In the genomic region with DNA sequence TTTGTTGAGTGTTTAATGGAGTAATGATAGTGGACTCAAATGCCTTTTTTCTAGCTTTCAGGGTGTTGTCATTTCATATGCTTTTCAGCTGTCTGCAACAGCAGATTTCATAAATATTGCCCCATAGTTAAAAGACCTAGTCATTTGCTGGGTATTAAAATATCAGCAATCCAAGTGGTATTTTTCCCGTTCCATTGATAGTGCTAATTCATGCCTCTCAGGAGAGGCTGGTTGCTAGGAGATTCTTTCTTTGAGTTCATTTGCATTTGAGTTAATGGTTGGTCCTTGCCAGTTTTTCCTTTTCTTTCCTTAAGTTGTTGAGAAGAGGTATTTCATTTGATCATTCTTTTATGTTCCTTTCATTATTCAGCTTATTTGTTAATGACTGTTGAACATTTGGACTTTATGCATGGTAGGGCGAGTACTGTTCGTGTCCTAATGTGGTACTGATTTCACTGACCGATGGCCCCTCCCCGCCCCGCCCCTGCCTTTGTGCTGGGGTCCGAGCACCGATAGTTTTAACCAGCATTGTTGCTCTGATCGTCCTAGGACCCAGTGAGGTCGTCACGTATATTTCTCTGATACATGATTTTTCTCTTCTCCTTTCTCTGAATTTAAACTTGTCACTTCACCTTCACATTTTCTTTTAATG, we compare ENCODE assay signal across 16 cellular contexts.
DNase-seq lines count a peak whose midpoint lies in the region; ATAC-seq, FAIRE-seq and TF ChIP-seq lines count a peak whose summit lies in the region.
"Had no signal": no experiment of that assay in that cellular context is flagged by ENCODE, and none has a peak within 500 bp of the region (broad histone marks: within the 10 kb centered on the region; RNA-seq: fewer than 3 reads in every experiment).

No MANE protein-coding gene starts in this region.

- no peak for ATAC-seq in heart right ventricle
- ATAC-seq in left ventricle myocardium superior: no peak
- ATAC-seq: Panc1; stimulated activated naive CD8-positive, alpha-beta T cell treated with anti-CD3 and anti-CD28 coated beads, Interleukin-15, Interleukin-2, amounts not matched to agents 100 U/mL and 50 U/mL, for 24 hours had no signal

- peak; percentile 36 for DNase-seq in HCEC 1CT
- DNase-seq in astrocyte of the hippocampus (ENCODE audit: low read depth, low spot score): peak; percentile 61
- peak; percentile 72 for DNase-seq in small intestine
- no peak for DNase-seq in heart right ventricle
- no peak for DNase-seq in testis
- DNase-seq in left ventricle myocardium superior: no peak
- DNase-seq: activated CD4-positive, alpha-beta memory T cell treated with anti-CD3 and anti-CD28 coated beads for 36 hours; aorta; CD4-positive, alpha-beta T cell; DMS79 treated with DMSO at 0.1 percent for 48 hours; NCI-H1417 treated with DMSO at 0.1 percent for 48 hours; occipital lobe; stimulated activated naive CD8-positive, alpha-beta T cell treated with anti-CD3 and anti-CD28 coated beads, Interleukin-15, Interleukin-2, amounts not matched to agents 100 U/mL and 50 U/mL, for 24 hours had no signal

- H3K27ac ChIP-seq in small intestine (ENCODE audit: low read depth in 1 of 2, low read length in 1 of 2): peak overlapping the region in 1 of 2 donors; percentile 67
- H3K27ac ChIP-seq in heart right ventricle: peak overlapping the region in 1 of 10 donors; percentile 61
- H3K27ac ChIP-seq in testis: no peak overlapping the region

- TF ChIP-seq CTCF in heart right ventricle (IDR thresholded peaks at IDR 0.05) (no peak), testis (IDR thresholded peaks at IDR 0.05) (no peak)

- H3K9me3 ChIP-seq in iPS-18c (ENCODE audit: control insufficient read depth, insufficient read depth, low read length) (no peaks in the 10 kb centered on the region), small intestine (ENCODE audit: control insufficient read depth, low read depth) (no peaks in the 10 kb centered on the region), heart right ventricle (no peaks in the 10 kb centered on the region), testis (no peaks in the 10 kb centered on the region)

- no peak for FAIRE-seq in small intestine (lab: Jason Lieb, UNC)
- FAIRE-seq: urothelium cell line had no signal

- 28 to 70% (median 42%) methylated on average over 11 of the region's 11 CpGs for WGBS in small intestine, 3 donors
- 82 to 83% methylated on average over 11 of the region's 11 CpGs for whole genome bisulfite sequencing in heart right ventricle, 2 donors
- 80 to 86% methylated on average over 11 of the region's 11 CpGs for WGBS in testis, 2 donors

- H3K36me3 ChIP-seq in small intestine (ENCODE audit: control insufficient read depth in 2 of 2, insufficient read depth in 2 of 2, low read length in 2 of 2): no peaks in the 10 kb centered on the region
- no peaks in the 10 kb centered on the region for H3K36me3 ChIP-seq in heart right ventricle
- no peaks in the 10 kb centered on the region for H3K36me3 ChIP-seq in testis (ENCODE audit: low read depth, missing control alignments)

- peak overlapping the region; percentile 29; the same call in 1 of the 2 replicates for H3K4me3 ChIP-seq in iPS-18c (ENCODE audit: insufficient read depth, low read depth, low read length)
- H3K4me3 ChIP-seq in small intestine (ENCODE audit: low read depth in 1 of 2, low read length in 2 of 2): no peak overlapping the region
- no peak overlapping the region for H3K4me3 ChIP-seq in heart right ventricle
- H3K4me3 ChIP-seq in testis: no peak overlapping the region

- intact Hi-C loops in heart right ventricle (cut with DNase I) (loop anchor here in 2 of 10 donors (5.0 to 10.0 kb wide), 3 partner anchors 97 to 128 kb away; a partner anchor contains a TSS), testis (cut with DNase I; ENCODE audit: low total_unique reads) (no loop called here), left ventricle myocardium superior (cut with micrococcal nuclease) (no loop called here)

- TF ChIP-seq POLR2A in testis (IDR thresholded peaks at IDR 0.05): no peak

- H3K27me3 ChIP-seq in small intestine (ENCODE audit: control insufficient read depth in 2 of 2, insufficient read depth in 2 of 2, low read length in 2 of 2): no peaks in the 10 kb centered on the region
- no peaks in the 10 kb centered on the region for H3K27me3 ChIP-seq in heart right ventricle
- no peaks in the 10 kb centered on the region for H3K27me3 ChIP-seq in testis

- H3K4me1 ChIP-seq in small intestine (ENCODE audit: control insufficient read depth in 2 of 2, insufficient read depth in 1 of 2, low read depth in 1 of 2, low read length in 1 of 2) (peaks cover 17 to 36% of the 10 kb centered on the region in 2 donors), heart right ventricle (peaks cover 40 to 100% (median 94%) of the 10 kb centered on the region in 9 donors), testis (peaks cover 6% of the 10 kb centered on the region)

Comparison
In these comparisons a context has a peak if more than half of its experiments do, and no peak if none do; other contexts are left out.
1. DNase-seq: peak in HCEC 1CT (single experiment), astrocyte of the hippocampus (single experiment) and small intestine (single experiment); none in heart right ventricle (0 of 2), testis (single experiment) and left ventricle myocardium superior (single experiment).